In genomic region chr12:51818567-51819300, GRCh38 we compare ENCODE assay signal across 19 cellular contexts. TPM values are rescaled to one million over a fixed set of nuclear protein-coding genes. Genes with fewer than 3 reads are reported as not detected.
DNase-seq lines count a peak whose midpoint lies in the region; ATAC-seq, FAIRE-seq and TF ChIP-seq lines count a peak whose summit lies in the region.
"Had no signal": no experiment of that assay in that cellular context is flagged by ENCODE, and none has a peak within 500 bp of the region (broad histone marks: within the 10 kb centered on the region; RNA-seq: fewer than 3 reads in every experiment).

No MANE protein-coding gene starts in this region.

- H3K36me3 ChIP-seq in K562 (ENCODE audit: control insufficient read depth, insufficient read depth, low read length) (no peaks in the 10 kb centered on the region), left ventricle myocardium inferior (no peaks in the 10 kb centered on the region)
- H3K36me3 ChIP-seq: neutrophil had no signal

- peaks cover 0 to 32% of the 10 kb centered on the region in 2 experiments; a peak in 2 of 5 replicates for H3K4me1 ChIP-seq in K562 (replicated peaks in 1 of 2; ENCODE audit: control insufficient read depth in 2 of 2, insufficient read depth in 2 of 2, low read length in 2 of 2)
- H3K4me1 ChIP-seq in left ventricle myocardium inferior, result peaks cover 30% of the 10 kb centered on the region

- no peak overlapping the region for H3K27ac Mint-ChIP-seq in HFFc6
- peak overlapping the region; percentile 48 to 83 (median 69) for H3K27ac Mint-ChIP-seq in nephron
- H3K27ac Mint-ChIP-seq in endothelial cell (ENCODE audit: unreplicated experiment), result no peak overlapping the region
- H3K27ac Mint-ChIP-seq: activated CD8-positive, alpha-beta T cell treated with anti-CD3 and anti-CD28 coated beads, Interleukin-2, amount 10 ng/mL, durations not matched to agents 7 days and 5 days; activated naive CD4-positive, alpha-beta T cell treated with anti-CD3 and anti-CD28 coated beads, Interleukin-2, amount 10 ng/mL, durations not matched to agents 7 days and 5 days had no signal

- no peak for TF ChIP-seq RAD21 in K562 (CRISPR knock-in tag; conservative IDR thresholded peaks at IDR 0.05 in 1 of 2, IDR thresholded peaks at IDR 0.05 in 1 of 2)

- no peak for ATAC-seq in K562
- ATAC-seq: activated CD8-positive, alpha-beta T cell treated with anti-CD3 and anti-CD28 coated beads, Interleukin-2, amount 10 ng/mL, durations not matched to agents 7 days and 5 days; GM12878; left colon had no signal

- no peak overlapping the region for H2AFZ ChIP-seq in K562 (ENCODE audit: low read depth, low read length)

- peak overlapping the region; percentile 38 for H3K4me3 ChIP-seq in AG10803 (ENCODE audit: low read length)
- H3K4me3 ChIP-seq in K562, result no peak overlapping the region
- H3K4me3 ChIP-seq in left ventricle myocardium inferior, result no peak overlapping the region
- H3K4me3 ChIP-seq: GM12878 had no signal

- no peak overlapping the region for H3K9ac ChIP-seq in K562 (ENCODE audit: insufficient read depth in 1 of 2, low read depth in 2 of 2, low read length in 2 of 2)

- H3K4me2 ChIP-seq in K562 (ENCODE audit: insufficient read depth, low read length), result no peak overlapping the region

- BruUV-seq in K562 (replicated peaks; lab: Mats Ljungman, UMichigan), result no TSS peak

- no peak; the same call in 1 of the 2 replicates for TF ChIP-seq CTCF in AG10803 (conservative IDR thresholded peaks at IDR 0.05; ENCODE audit: low read length)
- TF ChIP-seq CTCF in HFFc6 (IDR thresholded peaks at IDR 0.05), result no peak
- no peak for TF ChIP-seq CTCF in K562 (IDR thresholded peaks at IDR 0.05 in 2 of 3, conservative IDR thresholded peaks at IDR 0.05 in 1 of 3; ENCODE audit: insufficient read depth in 2 of 3, low read depth in 1 of 3, low read length in 3 of 3)
- no peak for TF ChIP-seq CTCF in nephron (IDR thresholded peaks at IDR 0.05; ENCODE audit: unreplicated experiment in 3 of 3)
- TF ChIP-seq CTCF in endothelial cell (IDR thresholded peaks at IDR 0.05; ENCODE audit: unreplicated experiment), result no peak
- no peak for TF ChIP-seq CTCF in left ventricle myocardium inferior (IDR thresholded peaks at IDR 0.05; ENCODE audit: borderline replicate concordance)

- no peaks in the 10 kb centered on the region for H3K79me2 ChIP-seq in K562 (ENCODE audit: control insufficient read depth, insufficient read depth, low read length)

- CTCF ChIA-PET in K562 (lab: Yijun Ruan, JAX; ENCODE audit: low intra/inter-chr PET ratio), result interaction anchor here (0.7 kb wide), 1 partner anchor 403 kb away, joined by 3 read pairs; no protein-coding TSS in a partner anchor

- no peaks in the 10 kb centered on the region for H3K9me1 ChIP-seq in K562 (ENCODE audit: control insufficient read depth, insufficient read depth, low read length)

- H3K9me3 ChIP-seq in K562 (replicated peaks; ENCODE audit: control insufficient read depth, insufficient read depth, low read depth, low read length) (no peaks in the 10 kb centered on the region), left ventricle myocardium inferior (replicated peaks) (no peaks in the 10 kb centered on the region)
- H3K9me3 ChIP-seq: neutrophil had no signal

- H3K4me1 Mint-ChIP-seq in HFFc6 (ENCODE audit: low read depth), result peaks cover 35% of the 10 kb centered on the region
- H3K4me1 Mint-ChIP-seq in nephron, result peaks cover 27% of the 10 kb centered on the region
- peaks cover 10% of the 10 kb centered on the region for H3K4me1 Mint-ChIP-seq in endothelial cell (ENCODE audit: unreplicated experiment)

- peaks cover 17 to 76% of the 10 kb centered on the region in 2 experiments; a peak in 4 of 5 replicates for H3K27me3 ChIP-seq in K562 (ENCODE audit: control insufficient read depth in 2 of 2, insufficient read depth in 2 of 2, low read length in 2 of 2)
- peaks cover 65% of the 10 kb centered on the region for H3K27me3 ChIP-seq in left ventricle myocardium inferior (ENCODE audit: low read depth)

- TF ChIP-seq EP300 in K562 (IDR thresholded peaks at IDR 0.05; ENCODE audit: low read length), result no peak

- WGBS in K562 (ENCODE audit: insufficient coverage, low coverage, missing lambda C conversion rate), result 0% methylated on average over 4 of the region's 4 CpGs

- intact Hi-C loops in K562 (cut with micrococcal nuclease) (no loop called here), left ventricle myocardium inferior (cut with micrococcal nuclease) (no loop called here)

- H3K27ac ChIP-seq in K562 (ENCODE audit: extremely low read depth, low read depth, low read length) (no peak overlapping the region), left ventricle myocardium inferior (replicated peaks) (no peak overlapping the region)
- H3K27ac ChIP-seq: neutrophil had no signal

- no peak for FAIRE-seq in K562 (lab: Jason Lieb, UNC)
- FAIRE-seq: frontal cortex, GM12878, GM19239, H1 had no signal

- no peak overlapping the region for H3K4me3 Mint-ChIP-seq in HFFc6
- peak overlapping the region in 2 of 3 experiments; percentile 38 to 57 for H3K4me3 Mint-ChIP-seq in nephron
- no peak overlapping the region for H3K4me3 Mint-ChIP-seq in endothelial cell (ENCODE audit: unreplicated experiment)

- POLR2A ChIA-PET in K562 (lab: Yijun Ruan, JAX), result no interaction called here

- H3K27me3 Mint-ChIP-seq in HFFc6 (ENCODE audit: insufficient read depth) (peaks cover 4% of the 10 kb centered on the region), nephron (ENCODE audit: low read depth) (peaks cover 28% of the 10 kb centered on the region), endothelial cell (ENCODE audit: unreplicated experiment) (peaks cover 39% of the 10 kb centered on the region)

- no peaks in the 10 kb centered on the region for H3K36me3 Mint-ChIP-seq in HFFc6 (ENCODE audit: low read depth)
- peaks cover 14% of the 10 kb centered on the region for H3K36me3 Mint-ChIP-seq in nephron (ENCODE audit: low read depth)
- H3K36me3 Mint-ChIP-seq in endothelial cell (ENCODE audit: low read depth, unreplicated experiment), result peaks cover 16% of the 10 kb centered on the region
- H3K36me3 Mint-ChIP-seq: activated naive CD4-positive, alpha-beta T cell treated with anti-CD3 and anti-CD28 coated beads, Interleukin-2, amount 10 ng/mL, durations not matched to agents 7 days and 5 days had no signal

- H3K9me3 Mint-ChIP-seq in HFFc6 (no peaks in the 10 kb centered on the region), nephron (no peaks in the 10 kb centered on the region), endothelial cell (ENCODE audit: unreplicated experiment) (no peaks in the 10 kb centered on the region)
- H3K9me3 Mint-ChIP-seq: activated naive CD4-positive, alpha-beta T cell treated with anti-CD3 and anti-CD28 coated beads, Interleukin-2, amount 10 ng/mL, durations not matched to agents 7 days and 5 days had no signal

- in situ Hi-C loops in K562 (cut with MboI), result no loop called here

- TF ChIP-seq POLR2A in K562 (conservative IDR thresholded peaks at IDR 0.05), result no peak

- peak; percentile 94 for DNase-seq in AG10803 (ENCODE audit: low read depth)
- peak; percentile 66 for DNase-seq in HFFc6
- DNase-seq in K562 (ENCODE audit: extremely low read depth in 1 of 4, low spot score in 3 of 4), result no peak
- DNase-seq in endothelial cell (ENCODE audit: low spot score), result no peak
- no peak for DNase-seq in stimulated activated CD4-positive, alpha-beta T cell treated with anti-CD3 and anti-CD28 coated beads, Interleukin-4, amount 100 ng/mL, for 24 hours
- DNase-seq in activated gamma-delta T cell treated with Interleukin-2 at 50 U/mL for 16 hours, result no peak
- no peak for DNase-seq in left ventricle myocardium inferior
- DNase-seq: activated CD8-positive, alpha-beta T cell treated with anti-CD3 and anti-CD28 coated beads, Interleukin-2, amount 10 ng/mL, durations not matched to agents 7 days and 5 days; activated naive CD4-positive, alpha-beta T cell treated with anti-CD3 and anti-CD28 coated beads, Interleukin-2, amount 10 ng/mL, durations not matched to agents 7 days and 5 days; KBM-7; left colon; NCI-H2081 treated with DMSO at 0.1 percent for 48 hours; T-helper 9 cell had no signal

- no peaks in the 10 kb centered on the region for H4K20me1 ChIP-seq in K562 (replicated peaks; ENCODE audit: control insufficient read depth, insufficient read depth, low read length)

TF ChIP-seq in K562, 482 proteins besides CTCF, POLR2A, EP300 and RAD21:
- peak; percentile 42; the same call in 1 of the 2 replicates for TF ChIP-seq NFIC (IDR thresholded peaks at IDR 0.05)
- no peak for TF ChIP-seq IRF2 (CRISPR knock-in tag; IDR thresholded peaks at IDR 0.05)

RNA-seq across cellular contexts. Expression of gene FIGNL2, which starts 29.8 kb away (rescaled TPM):
- total RNA-seq in HFFc6 (2021; fragmentation: NEBNext Ultra II Directional; extraction: Animal tissue kit (Norgen Biotek cat#: 25700)), result not detected
- 0.07 TPM in 1 of 2 replicates, not detected in the other for total RNA-seq in K562 (2011; cell fraction: chromatin; rRNA removed; ENCODE audit: low replicate concordance)
- 0.17 TPM in 1 of 2 replicates, not detected in the other for total RNA-seq in K562 (2011; cell fraction: nucleolus; rRNA removed)
- not detected in 2 replicates for total RNA-seq in K562 (2011; cell fraction: nucleoplasm; rRNA removed)
- total RNA-seq in K562 (2014; rRNA removed) (not detected in 2 replicates), K562 (2014; rRNA removed; fragmentation: Illumina TruSeq; extraction: Trizol) (not detected in 2 replicates), K562 (2015; rRNA removed; fragmentation: Illumina TruSeq; extraction: Trizol) (not detected in 2 replicates), K562 (2021) (not detected in 2 replicates), endothelial cell (ENCODE audit: unreplicated experiment) (42.0 TPM), left ventricle myocardium inferior (0.30 TPM)
- polyA plus RNA-seq in K562 (2011; rRNA removed) (0.01 TPM in 1 of 2 replicates, not detected in the other), K562 (2014; fragmentation: Illumina TruSeq; extraction: Trizol) (not detected in 2 replicates), K562 (2014; fragmentation: Nextera tagmentation; extraction: Ambion mirVana) (not detected), K562 (2014; rRNA removed) (not detected in 2 replicates)
- 0.01 TPM in 1 of 2 replicates, not detected in the other for polyA plus RNA-seq in K562 (2011; cell fraction: cytosol; rRNA removed)
- polyA plus RNA-seq in K562 (2011; cell fraction: nucleus; rRNA removed), result 0.04 TPM in 1 of 2 replicates, not detected in the other
- not detected in 2 replicates for polyA plus RNA-seq in K562 (2012)
- polyA minus RNA-seq in K562 (2011; rRNA and poly(A)+ RNA removed), result not detected in 2 replicates
- polyA minus RNA-seq in K562 (2011; cell fraction: cytosol; rRNA and poly(A)+ RNA removed), result not detected in 2 replicates
- polyA minus RNA-seq in K562 (2011; cell fraction: nucleus; rRNA and poly(A)+ RNA removed), result not detected in 2 replicates
- total RNA-seq: GM12878 had no signal
- polyA plus RNA-seq: GM12878 had no signal

Comparison
In these comparisons a context has a peak if more than half of its experiments do, and no peak if none do; other contexts are left out.
1. DNase-seq: peak in AG10803 (single experiment) and HFFc6 (single experiment); none in K562 (0 of 4), endothelial cell (single experiment), stimulated activated CD4-positive, alpha-beta T cell treated with anti-CD3 and anti-CD28 coated beads, Interleukin-4, amount 100 ng/mL, for 24 hours (single experiment), activated gamma-delta T cell treated with Interleukin-2 at 50 U/mL for 16 hours (single experiment) and left ventricle myocardium inferior (single experiment).
2. H3K27ac Mint-ChIP-seq: peak in nephron (3 of 3); none in HFFc6 (single experiment) and endothelial cell (single experiment).
3. H3K4me3 Mint-ChIP-seq: peak in nephron (2 of 3); none in HFFc6 (single experiment) and endothelial cell (single experiment).
4. RNA of gene FIGNL2, which starts 29.8 kb away (total RNA-seq): 42.0 TPM in endothelial cell (single experiment); 0.30 TPM in left ventricle myocardium inferior (single experiment), not detected in HFFc6 and 0.07 to 0.17 TPM in K562; every median in the first group is over 10 times any median in the second.